In the genomic region with DNA sequence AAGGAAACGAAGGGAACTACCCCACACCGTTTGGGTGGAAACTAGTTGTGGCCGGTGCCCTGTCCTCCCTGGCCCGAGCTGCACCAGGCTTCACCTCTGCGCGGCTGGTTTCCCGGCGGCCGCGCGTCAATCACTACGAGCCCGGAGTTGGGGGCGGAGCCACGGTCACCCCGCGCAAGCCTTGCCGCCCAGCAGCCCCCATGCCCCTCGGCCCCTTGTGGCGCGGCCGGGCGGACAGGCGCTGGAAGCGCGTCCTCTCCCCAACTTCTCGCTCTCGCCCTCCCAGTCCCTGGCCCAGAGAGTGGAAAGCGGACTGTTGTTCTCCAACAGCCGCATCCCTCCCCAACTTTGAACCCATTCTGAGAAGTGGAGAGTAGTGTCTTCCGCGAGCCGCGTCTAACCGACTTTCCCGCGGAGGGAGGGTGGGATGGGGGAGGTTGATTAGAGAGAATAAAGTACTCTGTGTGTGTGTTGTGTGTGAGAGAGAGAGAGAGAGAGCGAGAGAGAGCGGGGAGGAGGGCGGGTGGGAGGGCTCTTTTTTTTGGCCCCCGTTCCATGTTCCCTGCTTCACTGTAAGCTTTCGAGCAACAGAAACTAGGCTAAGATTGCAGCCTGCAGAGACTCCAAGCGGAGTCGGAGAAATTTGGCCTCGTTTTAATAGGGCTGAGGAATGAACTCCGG, we compare ENCODE assay signal across 8 cellular contexts. TPM values are rescaled to one million over a fixed set of nuclear protein-coding genes. Genes with fewer than 3 reads are reported as not detected.
A peak's percentile ranks its signal among the peaks of the same experiment; 100 is the strongest.
DNase-seq lines count a peak whose midpoint lies in the region; ATAC-seq and TF ChIP-seq lines count a peak whose summit lies in the region.

No MANE protein-coding gene starts in this region.

- H3F3A ChIP-seq in GM23248 (ENCODE audit: insufficient read depth), result peaks cover 5% of the 10 kb centered on the region; the same call in 1 of the 2 replicates

- no peaks in the 10 kb centered on the region for H3K4me1 ChIP-seq in GM23248 (ENCODE audit: insufficient read depth)
- H3K4me1 ChIP-seq in mucosa of descending colon (ENCODE audit: low read depth), result peaks cover 6% of the 10 kb centered on the region
- no peaks in the 10 kb centered on the region for H3K4me1 ChIP-seq in aorta (ENCODE audit: control insufficient read depth in 1 of 2, insufficient read depth in 2 of 2, low read length in 2 of 2)

- peak overlapping the region; percentile 90 for H2AFZ ChIP-seq in GM23248

- no peaks in the 10 kb centered on the region for H3K9me2 ChIP-seq in GM23248 (ENCODE audit: insufficient read depth)

- TF ChIP-seq CTCF in epithelial cell of esophagus (IDR thresholded peaks at IDR 0.05; ENCODE audit: insufficient read depth, low read depth, low read length, missing control alignments) (no peak), mucosa of descending colon (IDR thresholded peaks at IDR 0.05) (no peak)

- in situ Hi-C loops in GM23248 (cut with MboI), result loop anchor here (25.0 kb wide), 2 partner anchors 214 to 1814 kb away; no protein-coding TSS in a partner anchor

- DNase-seq in DMS79 treated with DMSO at 0.1 percent for 48 hours (lab: John Stamatoyannopoulos, UW) (peak; percentile 35), DMS79 (lab: John Stamatoyannopoulos, UW) (no peak), GM23248 (peak; percentile 90), M059J (ENCODE audit: low read depth) (peak; percentile 81), epithelial cell of esophagus (ENCODE audit: low read depth) (peak; percentile 53), mucosa of descending colon (peak; percentile 63 to 69 (median 69)), aorta (peak; percentile 88 to 93)

- peaks cover 7% of the 10 kb centered on the region for H3K36me3 Mint-ChIP-seq in T-helper 1 cell treated with Interleukin-12 subunit alpha and Interleukin-12 subunit beta and Interleukin-4 antibody, amounts not matched to agents 30 μg/mL and 1 μg/mL, for 36 hours (ENCODE audit: low read depth)

- peak overlapping the region; percentile 88 for H3K4me2 ChIP-seq in GM23248 (ENCODE audit: unreplicated experiment)

- H3K27me3 Mint-ChIP-seq in T-helper 1 cell treated with Interleukin-12 subunit alpha and Interleukin-12 subunit beta and Interleukin-4 antibody, amounts not matched to agents 30 μg/mL and 1 μg/mL, for 36 hours (ENCODE audit: low read depth), result peaks cover 100% of the 10 kb centered on the region

- H3K9me3 Mint-ChIP-seq in T-helper 1 cell treated with Interleukin-12 subunit alpha and Interleukin-12 subunit beta and Interleukin-4 antibody, amounts not matched to agents 30 μg/mL and 1 μg/mL, for 36 hours, result peaks cover 4% of the 10 kb centered on the region

- intact Hi-C loops in mucosa of descending colon (cut with DNase I, micrococcal nuclease) (loop anchor here in 1 of 2 donors (10.0 kb wide), 1 partner anchor 217 kb away; no protein-coding TSS in a partner anchor), aorta (cut with DNase I) (loop anchor here (5.0 to 10.0 kb wide), 2 partner anchors 87 to 214 kb away; no protein-coding TSS in a partner anchor)

- H3K4me1 Mint-ChIP-seq in T-helper 1 cell treated with Interleukin-12 subunit alpha and Interleukin-12 subunit beta and Interleukin-4 antibody, amounts not matched to agents 30 μg/mL and 1 μg/mL, for 36 hours (ENCODE audit: low read depth), result peaks cover 24% of the 10 kb centered on the region

- H3K79me2 ChIP-seq in GM23248 (ENCODE audit: insufficient read depth), result peaks cover 74% of the 10 kb centered on the region

- H3K27ac ChIP-seq in GM23248 (peak overlapping the region; percentile 92), aorta (ENCODE audit: low read depth in 1 of 2, low read length in 2 of 2) (peak overlapping the region; percentile 46 to 95)

- H3K36me3 ChIP-seq in GM23248 (ENCODE audit: low read depth) (no peaks in the 10 kb centered on the region), mucosa of descending colon (ENCODE audit: low read depth) (no peaks in the 10 kb centered on the region), aorta (ENCODE audit: control insufficient read depth in 1 of 2, insufficient read depth in 2 of 2, low read length in 1 of 2) (no peaks in the 10 kb centered on the region)

- H3K27me3 ChIP-seq in GM23248 (replicated peaks; ENCODE audit: insufficient read depth) (no peaks in the 10 kb centered on the region), aorta (ENCODE audit: control insufficient read depth in 1 of 2, insufficient read depth in 2 of 2, low read length in 1 of 2) (no peaks in the 10 kb centered on the region)

- WGBS in GM23248 (ENCODE audit: low coverage in 1 of 2, low lambda C conversion rate in 2 of 2, missing lambda C conversion rate in 2 of 2), 2 experiments, result 1 to 2% methylated on average over 35 to 37 of the region's 46 CpGs
- 1% methylated on average over 43 to 46 of the region's 46 CpGs for WGBS in aorta, 2 donors

- ATAC-seq in mucosa of descending colon (peak; percentile 61), aorta (ENCODE audit: low FRiP score) (peak; percentile 86)

- no peaks in the 10 kb centered on the region for H4K20me1 ChIP-seq in GM23248 (ENCODE audit: insufficient read depth)

- peak overlapping the region; percentile 48 for H3K4me3 Mint-ChIP-seq in T-helper 1 cell treated with Interleukin-12 subunit alpha and Interleukin-12 subunit beta and Interleukin-4 antibody, amounts not matched to agents 30 μg/mL and 1 μg/mL, for 36 hours

- H3K4me3 ChIP-seq in GM23248 (peak overlapping the region; percentile 95), epithelial cell of esophagus (ENCODE audit: low read length) (peak overlapping the region; percentile 87), mucosa of descending colon (peak overlapping the region; percentile 30), aorta (ENCODE audit: low read length in 2 of 2) (peak overlapping the region; percentile 79 to 99)

- H3K9ac ChIP-seq in GM23248, result peak overlapping the region; percentile 94

- H3K9me3 ChIP-seq in GM23248 (ENCODE audit: low read depth) (no peaks in the 10 kb centered on the region), mucosa of descending colon (no peaks in the 10 kb centered on the region), aorta (ENCODE audit: control insufficient read depth, low read length) (no peaks in the 10 kb centered on the region)

- H3K27ac Mint-ChIP-seq in T-helper 1 cell treated with Interleukin-12 subunit alpha and Interleukin-12 subunit beta and Interleukin-4 antibody, amounts not matched to agents 30 μg/mL and 1 μg/mL, for 36 hours, result peak overlapping the region; percentile 47

RNA-seq across cellular contexts. Expression of gene MEIS2, which starts 1.4 kb away (rescaled TPM):
- 23.7 and 29.3 TPM in 2 replicates for total RNA-seq in GM23248 (2014; rRNA removed; shearing (Covaris generic))
- polyA plus RNA-seq in GM23248 (2016; fragmentation: Nextera tagmentation; extraction: Ambion mirVana) (24.1 and 26.2 TPM in 2 replicates), aorta (10 to 100 TPM; 20.7 to 22.8 TPM)
- total RNA-seq in M059J (2014; rRNA removed; shearing (Covaris generic)), result 27.7 and 32.9 TPM in 2 replicates
- total RNA-seq in mucosa of descending colon (10 to 100 TPM in 1 of 3 donors, 1 to 10 TPM in 2; 3.8 to 93.3 (median 8.9) TPM), aorta (10 to 100 TPM; 29.1 to 58.7 TPM)

Comparison
In these comparisons a context has a peak if more than half of its experiments do, and no peak if none do; other contexts are left out.
1. H3K4me3 ChIP-seq: peak in every context shown above with its lines; median percentile 95 in GM23248; 89 in aorta; 87 in epithelial cell of esophagus; 30 in mucosa of descending colon.